15 cellular contexts compared by ENCODE assay signal in the genomic region with DNA sequence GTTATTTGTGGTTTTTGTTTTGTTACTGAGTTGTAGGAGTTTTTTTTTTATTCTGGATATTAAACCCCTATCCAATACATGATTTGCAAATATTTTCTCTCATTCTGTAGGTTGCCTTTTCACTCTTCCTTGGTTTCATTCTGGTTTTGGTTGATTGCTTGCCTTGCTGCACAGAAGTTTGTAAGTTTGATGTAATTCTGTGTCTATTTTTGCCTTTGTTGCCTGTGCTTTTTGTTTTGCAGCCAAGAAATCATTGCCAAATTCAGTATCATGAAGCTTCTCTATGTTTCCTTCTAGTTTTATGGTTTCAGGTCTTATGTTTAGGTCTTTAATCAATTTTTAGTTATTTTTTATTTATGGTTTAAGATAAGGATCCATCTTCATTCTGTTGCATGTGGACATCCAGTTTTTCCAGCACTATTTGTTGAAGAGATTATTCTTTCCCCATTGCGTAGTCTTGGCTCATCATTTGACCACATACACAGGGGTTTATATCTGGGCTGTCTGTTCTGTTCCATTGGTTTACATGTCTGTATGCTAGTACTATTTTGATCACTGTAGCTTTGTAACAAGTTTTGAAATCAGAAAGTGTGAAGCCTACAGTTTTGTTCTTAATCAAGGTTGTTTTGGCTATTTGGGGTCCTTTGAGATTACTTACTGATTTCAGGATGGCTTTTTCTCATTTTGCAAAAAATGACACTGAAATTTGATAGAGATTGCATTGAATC. TPM values are rescaled to one million over a fixed set of nuclear protein-coding genes. Genes with fewer than 3 reads are reported as not detected.
DNase-seq lines count a peak whose midpoint lies in the region; ATAC-seq and TF ChIP-seq lines count a peak whose summit lies in the region.
"Had no signal": no experiment of that assay in that cellular context is flagged by ENCODE, and none has a peak within 500 bp of the region (broad histone marks: within the 10 kb centered on the region; RNA-seq: fewer than 3 reads in every experiment).

No MANE protein-coding gene starts in this region.

- ATAC-seq in GM19351 (IDR thresholded peaks at IDR 0.05; ENCODE audit: unreplicated experiment) (peak; percentile 95), HG02885 (IDR thresholded peaks at IDR 0.05; ENCODE audit: poor library complexity, unreplicated experiment) (peak; percentile 96)

- POLR2A ChIA-PET in PC-9 (lab: Charles Lee; ENCODE audit: unreplicated experiment), result no interaction called here

- intact Hi-C loops in esophagus muscularis mucosa (cut with DNase I), result no loop called here
- intact Hi-C loops in PC-9 (cut with micrococcal nuclease; ENCODE audit: unreplicated experiment), result no loop called here
- intact Hi-C loops in Calu3 (cut with micrococcal nuclease; ENCODE audit: unreplicated experiment), result no loop called here

- H3K4me2 ChIP-seq in PC-9, result no peak overlapping the region

- H3K9me3 Mint-ChIP-seq in Calu3 (ENCODE audit: low read depth, unreplicated experiment), result peaks cover 3% of the 10 kb centered on the region
- H3K9me3 Mint-ChIP-seq: T-helper 1 cell treated with Interleukin-12 subunit alpha and Interleukin-12 subunit beta and Interleukin-4 antibody, amounts not matched to agents 30 μg/mL and 1 μg/mL, for 36 hours had no signal

- peaks cover 10% of the 10 kb centered on the region; the same call in 1 of the 2 replicates for H4K20me1 ChIP-seq in PC-9 (ENCODE audit: insufficient read depth)

- H3K36me3 Mint-ChIP-seq in Calu3 (ENCODE audit: insufficient read depth, unreplicated experiment), result no peaks in the 10 kb centered on the region

- H3K36me3 ChIP-seq in GM06990 (ENCODE audit: control insufficient read depth, insufficient read depth, low read length) (no peaks in the 10 kb centered on the region; the same call in 1 of the 2 replicates), esophagus muscularis mucosa (no peaks in the 10 kb centered on the region), PC-9 (ENCODE audit: low read depth) (no peaks in the 10 kb centered on the region)

- no peaks in the 10 kb centered on the region for H3K27me3 ChIP-seq in GM06990 (replicated peaks; ENCODE audit: control insufficient read depth, insufficient read depth, low read length)
- no peaks in the 10 kb centered on the region for H3K27me3 ChIP-seq in esophagus muscularis mucosa
- H3K27me3 ChIP-seq in PC-9 (ENCODE audit: insufficient read depth, low read depth), result no peaks in the 10 kb centered on the region

- TF ChIP-seq CTCF in GM06990 (IDR thresholded peaks at IDR 0.05; ENCODE audit: insufficient read depth, low read length, poor library complexity, severe bottlenecking) (no peak), esophagus muscularis mucosa (IDR thresholded peaks at IDR 0.05) (no peak), PC-9 (conservative IDR thresholded peaks at IDR 0.05) (no peak), Calu3 (IDR thresholded peaks at IDR 0.05; ENCODE audit: unreplicated experiment) (no peak)

- no peak overlapping the region for H2AFZ ChIP-seq in PC-9

- H3K79me2 ChIP-seq in PC-9 (ENCODE audit: low read depth), result peaks cover 58% of the 10 kb centered on the region

- TF ChIP-seq POLR2A in esophagus muscularis mucosa (IDR thresholded peaks at IDR 0.05; ENCODE audit: low read depth), result no peak

- H3K4me1 ChIP-seq in esophagus muscularis mucosa (peaks cover 26 to 76% (median 70%) of the 10 kb centered on the region in 4 donors), PC-9 (replicated peaks; ENCODE audit: insufficient read depth) (no peaks in the 10 kb centered on the region)

- H3K27me3 Mint-ChIP-seq in Calu3 (ENCODE audit: unreplicated experiment), result no peaks in the 10 kb centered on the region
- H3K27me3 Mint-ChIP-seq: activated naive CD4-positive, alpha-beta T cell treated with anti-CD3 and anti-CD28 coated beads, Interleukin-2, amount 50 U/mL, for 24 hours had no signal

- peak overlapping the region; percentile 21 to 64 (median 36) for H3K27ac ChIP-seq in esophagus muscularis mucosa (replicated peaks in 1 of 4)
- no peak overlapping the region for H3K27ac ChIP-seq in PC-9

- no peak for TF ChIP-seq EP300 in esophagus muscularis mucosa (IDR thresholded peaks at IDR 0.05)

- WGBS in esophagus muscularis mucosa, result 67% methylated on average over 1 of the region's 1 CpG

- H3K9me3 ChIP-seq in esophagus muscularis mucosa (no peaks in the 10 kb centered on the region), PC-9 (ENCODE audit: insufficient read depth, low read depth) (no peaks in the 10 kb centered on the region)

- H3K4me1 Mint-ChIP-seq in Calu3 (ENCODE audit: low read depth, unreplicated experiment), result no peaks in the 10 kb centered on the region
- H3K4me1 Mint-ChIP-seq: activated naive CD4-positive, alpha-beta T cell treated with anti-CD3 and anti-CD28 coated beads, Interleukin-2, amount 50 U/mL, for 24 hours had no signal

- H3K9me2 ChIP-seq in PC-9 (ENCODE audit: insufficient read depth), result no peaks in the 10 kb centered on the region

- no peak overlapping the region for H3K27ac Mint-ChIP-seq in Calu3 (ENCODE audit: unreplicated experiment)
- H3K27ac Mint-ChIP-seq: activated naive CD4-positive, alpha-beta T cell treated with anti-CD3 and anti-CD28 coated beads, Interleukin-2, amount 50 U/mL, for 24 hours; T-helper 1 cell treated with Interleukin-12 subunit alpha and Interleukin-12 subunit beta and Interleukin-4 antibody, amounts not matched to agents 30 μg/mL and 1 μg/mL, for 36 hours had no signal

- BruUV-seq in PC-9 (replicated peaks; lab: Mats Ljungman, UMichigan) (no TSS peak), Calu3 (replicated peaks; lab: Mats Ljungman, UMichigan) (no TSS peak)

- CTCF ChIA-PET in PC-9 (lab: Charles Lee) (no interaction called here), Calu3 (lab: Charles Lee) (no interaction called here)

- no peaks in the 10 kb centered on the region for H3F3A ChIP-seq in PC-9 (ENCODE audit: insufficient read depth, low read depth)

- DNase-seq in GM06990 (ENCODE audit: extremely low read depth, insufficient read length) (peak; percentile 66), esophagus muscularis mucosa (ENCODE audit: extremely low spot score) (no peak), PC-9 (no peak), Calu3 (no peak), cerebellum (ENCODE audit: low spot score) (no peak), ureter (ENCODE audit: low spot score) (no peak)
- DNase-seq: activated CD4-positive, alpha-beta T cell treated with anti-CD3 and anti-CD28 coated beads, Interleukin-2, amount 50 U/mL, for 4 hours; DMS53; KG1; NCI-H2107; stimulated activated CD4-positive, alpha-beta T cell treated with anti-CD3 and anti-CD28 coated beads, Interleukin-4, amount 100 ng/mL, for 24 hours had no signal

- H3K4me3 ChIP-seq in GM06990 (replicated peaks; ENCODE audit: low read depth, low read length) (no peak overlapping the region; the same call in 1 of the 2 replicates), esophagus muscularis mucosa (no peak overlapping the region), PC-9 (no peak overlapping the region)

- H3K4me3 Mint-ChIP-seq in Calu3 (ENCODE audit: low read depth, unreplicated experiment), result no peak overlapping the region
- H3K4me3 Mint-ChIP-seq: activated naive CD4-positive, alpha-beta T cell treated with anti-CD3 and anti-CD28 coated beads, Interleukin-2, amount 50 U/mL, for 24 hours; T-helper 1 cell treated with Interleukin-12 subunit alpha and Interleukin-12 subunit beta and Interleukin-4 antibody, amounts not matched to agents 30 μg/mL and 1 μg/mL, for 36 hours had no signal

RNA-seq across cellular contexts. Expression of a gene that starts 26.4 kb away (rescaled TPM):
- 100 to 1,000 TPM in 1 of 4 donors, 10 to 100 TPM in 3; 66.1 to 110 (median 90.5) TPM for total RNA-seq in esophagus muscularis mucosa
- total RNA-seq in PC-9 (2021), result 20.9 and 24.3 TPM in 2 replicates
- 15.7 and 21.4 TPM in 2 replicates for total RNA-seq in Calu3 (2022)
- 51.8 TPM for total RNA-seq in cerebellum
- 54.8 TPM for total RNA-seq in ureter
